ENCODE assay signal across 1 cellular context in genomic region chr5:892390-893136, GRCh38.
TF ChIP-seq lines count a peak whose summit lies in the region.

Gene BRD9 (minus strand): TSS chr5:892801. CDS start chr5:892657, 144 bp downstream.
Gene TRIP13 (plus strand): TSS chr5:892884. CDS start chr5:892999, 115 bp downstream.

TF ChIP-seq in HepG2, 621 proteins besides CTCF, POLR2A, EP300 and RAD21 (continued from another document and continues in another):
- TF ChIP-seq DMTF1 (CRISPR knock-in tag; IDR thresholded peaks at IDR 0.05) = no peak
- TF ChIP-seq DDIT3 (CRISPR knock-in tag; IDR thresholded peaks at IDR 0.05) = no peak
- TF ChIP-seq PHF21A (CRISPR knock-in tag; IDR thresholded peaks at IDR 0.05) = no peak; the same call in 1 of the 2 replicates
- TF ChIP-seq RBM22 (optimal IDR thresholded peaks at IDR 0.05; ENCODE audit: low read length) = no peak
- TF ChIP-seq ZNF713 (CRISPR knock-in tag; IDR thresholded peaks at IDR 0.05) = no peak
- TF ChIP-seq ZKSCAN1 (IDR thresholded peaks at IDR 0.05; ENCODE audit: low read length) = no peak
- 0 out of 2 replicates have a peak, but pooled peaks have one; percentile 32 for TF ChIP-seq MNT (IDR thresholded peaks at IDR 0.05)
- TF ChIP-seq ZC3H4 (CRISPR knock-in tag; IDR thresholded peaks at IDR 0.05; ENCODE audit: borderline replicate concordance) = no peak
- peak; percentile 31; the same call in 1 of the 2 replicates for TF ChIP-seq E2F1 (CRISPR knock-in tag; IDR thresholded peaks at IDR 0.05)
- no peak for TF ChIP-seq XBP1 (CRISPR knock-in tag; IDR thresholded peaks at IDR 0.05)
- TF ChIP-seq ZFY (CRISPR knock-in tag; IDR thresholded peaks at IDR 0.05) = peak; percentile 95
- no peak for TF ChIP-seq ZNF280B (CRISPR knock-in tag; IDR thresholded peaks at IDR 0.05; ENCODE audit: borderline replicate concordance)
- TF ChIP-seq ESRRA (CRISPR knock-in tag; IDR thresholded peaks at IDR 0.05; ENCODE audit: low read depth) = 0 out of 2 replicates have a peak, but pooled peaks have one; percentile 60
- peak; percentile 26; the same call in 1 of the 2 replicates for TF ChIP-seq ZNF782 (CRISPR knock-in tag; IDR thresholded peaks at IDR 0.05; ENCODE audit: borderline replicate concordance)
- no peak for TF ChIP-seq ZNF318 (CRISPR knock-in tag; IDR thresholded peaks at IDR 0.05)
- TF ChIP-seq YY1 (IDR thresholded peaks at IDR 0.05; ENCODE audit: insufficient read depth, insufficient replicate concordance, low read depth, low read length) = peak; percentile 78
- TF ChIP-seq ZNF33A (CRISPR knock-in tag; IDR thresholded peaks at IDR 0.05; ENCODE audit: borderline replicate concordance) = no peak
- 0 out of 2 replicates have a peak, but pooled peaks have one; percentile 17 for TF ChIP-seq AHR (CRISPR knock-in tag; IDR thresholded peaks at IDR 0.05)
- peak; percentile 23 for TF ChIP-seq HNRNPLL (IDR thresholded peaks at IDR 0.05; ENCODE audit: low read depth, low read length, poor library complexity, severe bottlenecking)
- no peak for TF ChIP-seq KLF11 (CRISPR knock-in tag; IDR thresholded peaks at IDR 0.05)
- no peak for TF ChIP-seq ZSCAN30 (CRISPR knock-in tag; IDR thresholded peaks at IDR 0.05)
- TF ChIP-seq GATA4 (IDR thresholded peaks at IDR 0.05; ENCODE audit: borderline replicate concordance, low read depth) = no peak
- 0 out of 2 replicates have a peak, but pooled peaks have one; percentile 20 for TF ChIP-seq ZNF451 (CRISPR knock-in tag; IDR thresholded peaks at IDR 0.05)
- no peak for TF ChIP-seq HMG20B (CRISPR knock-in tag; conservative IDR thresholded peaks at IDR 0.05)
- 0 out of 2 replicates have a peak, but pooled peaks have one; percentile 34 for TF ChIP-seq FOXK1 (CRISPR knock-in tag; IDR thresholded peaks at IDR 0.05; ENCODE audit: borderline replicate concordance, low read depth)
- no peak for TF ChIP-seq CENPX (CRISPR knock-in tag; IDR thresholded peaks at IDR 0.05)
- TF ChIP-seq ZNF335 (CRISPR knock-in tag; IDR thresholded peaks at IDR 0.05) = no peak
- peak; percentile 72; the same call in 1 of the 2 replicates for TF ChIP-seq ZNF234 (CRISPR knock-in tag; conservative IDR thresholded peaks at IDR 0.05)
- TF ChIP-seq SOX6 (IDR thresholded peaks at IDR 0.05) = no peak
- no peak for TF ChIP-seq SOX6 (CRISPR knock-in tag; IDR thresholded peaks at IDR 0.05)
- peak; percentile 99 for TF ChIP-seq HDAC1 (CRISPR knock-in tag; IDR thresholded peaks at IDR 0.05)
- TF ChIP-seq PAF1 (CRISPR knock-in tag; IDR thresholded peaks at IDR 0.05) = no peak
- peak; percentile 51; the same call in 1 of the 2 replicates for TF ChIP-seq SALL1 (CRISPR knock-in tag; IDR thresholded peaks at IDR 0.05)
- TF ChIP-seq LRRFIP1 (CRISPR knock-in tag; conservative IDR thresholded peaks at IDR 0.05) = no peak
- TF ChIP-seq ZNF329 (CRISPR knock-in tag; IDR thresholded peaks at IDR 0.05; ENCODE audit: low read depth) = no peak; the same call in 1 of the 2 replicates
- no peak for TF ChIP-seq SP1 (IDR thresholded peaks at IDR 0.05)
- TF ChIP-seq SP1 (CRISPR knock-in tag; IDR thresholded peaks at IDR 0.05) = peak; percentile 60
- no peak for TF ChIP-seq ATF1 (CRISPR knock-in tag; IDR thresholded peaks at IDR 0.05)
- 0 out of 2 replicates have a peak, but pooled peaks have one; percentile 9 for TF ChIP-seq SOX5 (CRISPR knock-in tag; IDR thresholded peaks at IDR 0.05; ENCODE audit: borderline replicate concordance)
- no peak; the same call in 1 of the 2 replicates for TF ChIP-seq REL (CRISPR knock-in tag; conservative IDR thresholded peaks at IDR 0.05)
